9 cellular contexts compared by ENCODE assay signal in genomic region chr5:158560170-158560569, GRCh38.
A peak's percentile ranks its signal among the peaks of the same experiment; 100 is the strongest.
DNase-seq lines count a peak whose midpoint lies in the region; ATAC-seq and TF ChIP-seq lines count a peak whose summit lies in the region.
"Had no signal": no experiment of that assay in that cellular context is flagged by ENCODE, and none has a peak within 500 bp of the region (broad histone marks: within the 10 kb centered on the region; RNA-seq: fewer than 3 reads in every experiment).

No MANE protein-coding gene starts in this region.

- no peaks in the 10 kb centered on the region for H3K27me3 Mint-ChIP-seq in CD4-positive, alpha-beta T cell

- TF ChIP-seq EP300 in ovary (IDR thresholded peaks at IDR 0.05): no peak

- peak; percentile 19 for DNase-seq in GM23248
- peak; percentile 27 for DNase-seq in left ventricle myocardium inferior
- DNase-seq in ovary: no peak
- no peak for DNase-seq in CD4-positive, alpha-beta T cell
- no peak for DNase-seq in DMS114 treated with DMSO at 0.1 percent for 48 hours (lab: John Stamatoyannopoulos, UW; ENCODE audit: unreplicated experiment)

- peak; percentile 95 for ATAC-seq in GM18511 (IDR thresholded peaks at IDR 0.05; ENCODE audit: unreplicated experiment)
- ATAC-seq in activated CD4-positive, CD25-positive, alpha-beta regulatory T cell treated with anti-CD3 and anti-CD28 coated beads, Interleukin-2, amount 50 U/mL, for 24 hours: no peak
- no peak for ATAC-seq in CD4-positive, alpha-beta T cell (ENCODE audit: poor library complexity)

- CTCF ChIA-PET in CD4-positive, alpha-beta T cell (lab: Charles Lee): no interaction called here

- no peak overlapping the region for H3K27ac Mint-ChIP-seq in CD4-positive, alpha-beta T cell

- H3K4me3 ChIP-seq in GM23248 (no peak overlapping the region), Loucy (ENCODE audit: low read length, poor library complexity, severe bottlenecking) (no peak overlapping the region), left ventricle myocardium inferior (no peak overlapping the region), ovary (no peak overlapping the region)

- no peaks in the 10 kb centered on the region for H3K9me2 ChIP-seq in GM23248 (ENCODE audit: insufficient read depth)
- H3K9me2 ChIP-seq in Loucy (replicated peaks; ENCODE audit: low read depth, low read length): no peaks in the 10 kb centered on the region

- H3K4me3 Mint-ChIP-seq in CD4-positive, alpha-beta T cell: no peak overlapping the region

- H3K36me3 Mint-ChIP-seq in CD4-positive, alpha-beta T cell (ENCODE audit: low read depth): no peaks in the 10 kb centered on the region

- no peaks in the 10 kb centered on the region for H3F3A ChIP-seq in GM23248 (ENCODE audit: insufficient read depth)
- H3F3A ChIP-seq in Loucy (ENCODE audit: low read depth): no peaks in the 10 kb centered on the region

- H3K4me1 ChIP-seq in GM23248 (ENCODE audit: insufficient read depth): 0 out of 2 replicates have a peak, but pooled peaks cover 4% of the 10 kb centered on the region
- peaks cover 21% of the 10 kb centered on the region for H3K4me1 ChIP-seq in Loucy (ENCODE audit: insufficient read depth, low read length, poor library complexity, severe bottlenecking)
- no peaks in the 10 kb centered on the region for H3K4me1 ChIP-seq in left ventricle myocardium inferior
- no peaks in the 10 kb centered on the region for H3K4me1 ChIP-seq in ovary (ENCODE audit: insufficient read depth)
- H3K4me1 ChIP-seq: parathyroid adenoma had no signal

- in situ Hi-C loops in GM23248 (cut with MboI): no loop called here

- H4K20me1 ChIP-seq in GM23248 (ENCODE audit: insufficient read depth): no peaks in the 10 kb centered on the region
- no peaks in the 10 kb centered on the region for H4K20me1 ChIP-seq in Loucy (ENCODE audit: insufficient read depth, low read length, poor library complexity, severe bottlenecking)

- no peaks in the 10 kb centered on the region for H3K79me2 ChIP-seq in GM23248 (ENCODE audit: insufficient read depth)
- no peaks in the 10 kb centered on the region for H3K79me2 ChIP-seq in Loucy (ENCODE audit: insufficient read depth, low read length)
- H3K79me2 ChIP-seq: parathyroid adenoma had no signal

- H3K27ac ChIP-seq in GM23248 (no peak overlapping the region), left ventricle myocardium inferior (replicated peaks) (no peak overlapping the region), ovary (no peak overlapping the region)
- H3K27ac ChIP-seq in CD4-positive, alpha-beta T cell (ENCODE audit: low read depth, low read length): no peak overlapping the region
- H3K27ac ChIP-seq: parathyroid adenoma had no signal

- intact Hi-C loops in left ventricle myocardium inferior (cut with micrococcal nuclease) (no loop called here), ovary (cut with DNase I) (no loop called here)
- intact Hi-C loops in CD4-positive, alpha-beta T cell (cut with DNase I, micrococcal nuclease): no loop called here

- no peaks in the 10 kb centered on the region for H3K27me3 ChIP-seq in GM23248 (replicated peaks; ENCODE audit: insufficient read depth)
- H3K27me3 ChIP-seq in Loucy (ENCODE audit: insufficient read depth, low read length, poor library complexity, severe bottlenecking): no peaks in the 10 kb centered on the region
- H3K27me3 ChIP-seq in left ventricle myocardium inferior (ENCODE audit: low read depth): no peaks in the 10 kb centered on the region
- H3K27me3 ChIP-seq in ovary: no peaks in the 10 kb centered on the region
- no peaks in the 10 kb centered on the region for H3K27me3 ChIP-seq in CD4-positive, alpha-beta T cell (ENCODE audit: control insufficient read depth, insufficient read depth, low read length)

- POLR2A ChIA-PET in CD4-positive, alpha-beta T cell (lab: Charles Lee): no interaction called here

- no peaks in the 10 kb centered on the region for H3K9me3 Mint-ChIP-seq in CD4-positive, alpha-beta T cell

- no peaks in the 10 kb centered on the region for H3K36me3 ChIP-seq in GM23248 (ENCODE audit: low read depth)
- no peaks in the 10 kb centered on the region for H3K36me3 ChIP-seq in Loucy (ENCODE audit: insufficient read depth, low read length)
- no peaks in the 10 kb centered on the region for H3K36me3 ChIP-seq in left ventricle myocardium inferior
- no peaks in the 10 kb centered on the region for H3K36me3 ChIP-seq in ovary

- no peak overlapping the region for H2AFZ ChIP-seq in GM23248
- H2AFZ ChIP-seq in Loucy (ENCODE audit: low read length): peak overlapping the region; percentile 65; the same call in 1 of the 2 replicates
- H2AFZ ChIP-seq: parathyroid adenoma had no signal

- 76 to 77% methylated on average over 6 of the region's 6 CpGs for WGBS in GM23248 (ENCODE audit: low coverage in 1 of 2, low lambda C conversion rate in 2 of 2, missing lambda C conversion rate in 2 of 2), 2 experiments
- WGBS in ovary, 3 donors: 70 to 80% (median 75%) methylated on average over 6 of the region's 6 CpGs

- H3K4me2 ChIP-seq in GM23248 (ENCODE audit: unreplicated experiment) (no peak overlapping the region), Loucy (ENCODE audit: low read depth, low read length, poor library complexity, severe bottlenecking) (peak overlapping the region; percentile 27)

- no peaks in the 10 kb centered on the region for H3K9me3 ChIP-seq in GM23248 (ENCODE audit: low read depth)
- H3K9me3 ChIP-seq in Loucy (ENCODE audit: insufficient read depth, low read depth, low read length): no peaks in the 10 kb centered on the region
- no peaks in the 10 kb centered on the region for H3K9me3 ChIP-seq in left ventricle myocardium inferior (replicated peaks)
- H3K9me3 ChIP-seq in ovary: no peaks in the 10 kb centered on the region
- no peaks in the 10 kb centered on the region for H3K9me3 ChIP-seq in CD4-positive, alpha-beta T cell (ENCODE audit: control insufficient read depth, low read length)

- TF ChIP-seq CTCF in Loucy (conservative IDR thresholded peaks at IDR 0.05; ENCODE audit: low read length) (no peak), left ventricle myocardium inferior (IDR thresholded peaks at IDR 0.05; ENCODE audit: borderline replicate concordance) (no peak), ovary (IDR thresholded peaks at IDR 0.05) (no peak)
- no peak for TF ChIP-seq CTCF in CD4-positive, alpha-beta T cell (IDR thresholded peaks at IDR 0.05)

- TF ChIP-seq POLR2A in ovary (IDR thresholded peaks at IDR 0.05): no peak

- H3K9ac ChIP-seq in GM23248 (no peak overlapping the region), Loucy (ENCODE audit: low read depth, low read length, poor library complexity, severe bottlenecking) (no peak overlapping the region)
- H3K9ac ChIP-seq: parathyroid adenoma had no signal

- no peaks in the 10 kb centered on the region for H3K4me1 Mint-ChIP-seq in CD4-positive, alpha-beta T cell (ENCODE audit: low read depth)

Comparison
In these comparisons a context has a peak if more than half of its experiments do, and no peak if none do; other contexts are left out.
1. DNase-seq: peak in GM23248 (single experiment) and left ventricle myocardium inferior (single experiment); none in ovary (0 of 5), CD4-positive, alpha-beta T cell (0 of 10) and DMS114 treated with DMSO at 0.1 percent for 48 hours (single experiment).